In genomic region chr7:99040104-99040958, GRCh38 we compare ENCODE assay signal across 8 cellular contexts.
DNase-seq lines count a peak whose midpoint lies in the region; ATAC-seq and TF ChIP-seq lines count a peak whose summit lies in the region.

No MANE protein-coding gene starts in this region.

- H3K36me3 ChIP-seq in RWPE2 (ENCODE audit: low read depth) (peaks cover 93% of the 10 kb centered on the region), thoracic aorta (peaks cover 43% of the 10 kb centered on the region)

- H3K27me3 Mint-ChIP-seq in activated naive CD4-positive, alpha-beta T cell treated with anti-CD3 and anti-CD28 coated beads, Interleukin-2, amount 10 ng/mL, durations not matched to agents 7 days and 5 days = no peaks in the 10 kb centered on the region

- H3K27ac ChIP-seq in RWPE2 (ENCODE audit: poor library complexity, severe bottlenecking) = peak overlapping the region; percentile 42
- H3K27ac ChIP-seq in thoracic aorta = peak overlapping the region; percentile 68 to 77

- ATAC-seq in RWPE2 (ENCODE audit: low read depth) = peak; percentile 64
- ATAC-seq in omental fat pad (ENCODE audit: low FRiP score) = peak; percentile 74
- peak; percentile 84 for ATAC-seq in thoracic aorta (ENCODE audit: insufficient number of reproducible peaks, low FRiP score, low read depth)
- ATAC-seq in HG03175 (IDR thresholded peaks at IDR 0.05; ENCODE audit: unreplicated experiment) = no peak

- H3K4me3 ChIP-seq in RWPE2 (ENCODE audit: severe bottlenecking) (no peak overlapping the region), thoracic aorta (peak overlapping the region; percentile 10)

- no peaks in the 10 kb centered on the region for H3K4me1 Mint-ChIP-seq in activated naive CD4-positive, alpha-beta T cell treated with anti-CD3 and anti-CD28 coated beads, Interleukin-2, amount 10 ng/mL, durations not matched to agents 7 days and 5 days

- H3K27ac Mint-ChIP-seq in activated naive CD4-positive, alpha-beta T cell treated with anti-CD3 and anti-CD28 coated beads, Interleukin-2, amount 10 ng/mL, durations not matched to agents 7 days and 5 days = peak overlapping the region; percentile 47

- TF ChIP-seq CTCF in LNCAP (IDR thresholded peaks at IDR 0.05) (peak; percentile 69), RWPE2 (IDR thresholded peaks at IDR 0.05; ENCODE audit: poor library complexity, severe bottlenecking) (peak; percentile 82), omental fat pad (IDR thresholded peaks at IDR 0.05) (peak in 2 of 3 donors; percentile 14 to 63), thoracic aorta (IDR thresholded peaks at IDR 0.05) (peak; percentile 81)

- CTCF ChIA-PET in activated naive CD4-positive, alpha-beta T cell treated with anti-CD3 and anti-CD28 coated beads, Interleukin-2, amount 10 ng/mL, durations not matched to agents 7 days and 5 days (lab: Charles Lee) = interaction anchor here (0.8 to 8.6 kb wide), 2 partner anchors 131 to 272 kb away, joined by 3 to 76 read pairs; no protein-coding TSS in a partner anchor

- DNase-seq in DMS153 treated with DMSO at 0.1 percent for 48 hours (lab: John Stamatoyannopoulos, UW; ENCODE audit: unreplicated experiment) (peak; percentile 64), RWPE2 (ENCODE audit: low spot score) (no peak), globus pallidus (ENCODE audit: low spot score) (peak; percentile 91), omental fat pad (ENCODE audit: low spot score) (no peak), thoracic aorta (ENCODE audit: low spot score) (peak; percentile 43)
- peak; percentile 70 for DNase-seq in activated naive CD4-positive, alpha-beta T cell treated with anti-CD3 and anti-CD28 coated beads, Interleukin-2, amount 10 ng/mL, durations not matched to agents 7 days and 5 days

- no peaks in the 10 kb centered on the region for H3K9me3 ChIP-seq in RWPE2 (ENCODE audit: severe bottlenecking)
- no peaks in the 10 kb centered on the region for H3K9me3 ChIP-seq in thoracic aorta

- peaks cover 61% of the 10 kb centered on the region for H3K36me3 Mint-ChIP-seq in activated naive CD4-positive, alpha-beta T cell treated with anti-CD3 and anti-CD28 coated beads, Interleukin-2, amount 10 ng/mL, durations not matched to agents 7 days and 5 days

- no peaks in the 10 kb centered on the region for H3K4me1 ChIP-seq in RWPE2 (ENCODE audit: insufficient read depth, poor library complexity, severe bottlenecking)
- peaks cover 16 to 67% of the 10 kb centered on the region in 2 donors for H3K4me1 ChIP-seq in thoracic aorta (ENCODE audit: control insufficient read depth in 1 of 2, low read depth in 2 of 2)

- no peaks in the 10 kb centered on the region for H3K9me3 Mint-ChIP-seq in activated naive CD4-positive, alpha-beta T cell treated with anti-CD3 and anti-CD28 coated beads, Interleukin-2, amount 10 ng/mL, durations not matched to agents 7 days and 5 days

- H3K4me3 Mint-ChIP-seq in activated naive CD4-positive, alpha-beta T cell treated with anti-CD3 and anti-CD28 coated beads, Interleukin-2, amount 10 ng/mL, durations not matched to agents 7 days and 5 days = no peak overlapping the region

- H3K27me3 ChIP-seq in RWPE2 (ENCODE audit: insufficient read depth, poor library complexity, severe bottlenecking) (no peaks in the 10 kb centered on the region), thoracic aorta (replicated peaks; ENCODE audit: insufficient read depth) (no peaks in the 10 kb centered on the region)

Comparison
In these comparisons a context has a peak if more than half of its experiments do, and no peak if none do; other contexts are left out.
1. DNase-seq: peak in DMS153 treated with DMSO at 0.1 percent for 48 hours (single experiment), activated naive CD4-positive, alpha-beta T cell treated with anti-CD3 and anti-CD28 coated beads, Interleukin-2, amount 10 ng/mL, durations not matched to agents 7 days and 5 days (single experiment), globus pallidus (single experiment) and thoracic aorta (single experiment); none in RWPE2 (single experiment) and omental fat pad (single experiment).
2. Peak in every context shown above with its lines, with median percentiles within 50 percentile points of each other: CTCF ChIP-seq.